Comparison of ENCODE assay signal across 8 cellular contexts in the genomic region with DNA sequence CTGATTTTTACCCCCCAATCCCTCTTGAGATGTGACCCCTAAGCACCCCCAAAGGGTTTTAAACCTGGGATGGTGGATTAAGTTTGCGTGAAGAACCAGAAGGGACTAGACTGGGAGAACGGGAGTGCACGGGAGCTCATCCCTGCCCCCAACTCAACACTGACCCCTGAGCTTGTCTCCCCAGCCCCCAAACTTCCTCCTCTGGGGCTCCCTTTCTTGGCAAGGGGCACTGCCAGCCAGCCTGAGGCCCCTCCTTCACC. TPM values are rescaled to one million over a fixed set of nuclear protein-coding genes. Genes with fewer than 3 reads are reported as not detected.
DNase-seq lines count a peak whose midpoint lies in the region; ATAC-seq, FAIRE-seq and TF ChIP-seq lines count a peak whose summit lies in the region.

No MANE protein-coding gene starts in this region.

- no peaks in the 10 kb centered on the region for H3K9me1 ChIP-seq in endothelial cell of umbilical vein (replicated peaks; ENCODE audit: control insufficient read depth, extremely low read depth, insufficient read depth, low read length)

- TSS peak; percentile 62 for BruUV-seq in endothelial cell of umbilical vein (replicated peaks; lab: Mats Ljungman, UMichigan)

- peak overlapping the region; percentile 51 to 66; a peak in 3 of 4 replicates for H3K4me3 ChIP-seq in DND-41 (ENCODE audit: low read depth in 1 of 2, low read length in 2 of 2)
- peak overlapping the region; percentile 68 for H3K4me3 ChIP-seq in MG63
- peak overlapping the region; percentile 58 to 90 (median 87) for H3K4me3 ChIP-seq in endothelial cell of umbilical vein (replicated peaks in 1 of 3; ENCODE audit: insufficient read depth in 1 of 3, low read depth in 1 of 3, low read length in 3 of 3)
- H3K4me3 ChIP-seq in ovary = peak overlapping the region; percentile 58

- no peaks in the 10 kb centered on the region for H3K9me3 ChIP-seq in DND-41 (ENCODE audit: insufficient read depth, low read length, severe bottlenecking)
- H3K9me3 ChIP-seq in MG63 = no peaks in the 10 kb centered on the region
- no peaks in the 10 kb centered on the region for H3K9me3 ChIP-seq in endothelial cell of umbilical vein (replicated peaks; ENCODE audit: control insufficient read depth, insufficient read depth, low read length)
- H3K9me3 ChIP-seq in ovary = no peaks in the 10 kb centered on the region

- dilution Hi-C loops in endothelial cell of umbilical vein (cut with MboI; ENCODE audit: extremely low pct_ligation_motif_present, low sequenced_read_pairs) = no loop called here

- H3K9ac ChIP-seq in DND-41 (ENCODE audit: low read depth, low read length) = peak overlapping the region; percentile 68
- H3K9ac ChIP-seq in endothelial cell of umbilical vein (replicated peaks; ENCODE audit: extremely low read depth, insufficient read depth, low read length) = peak overlapping the region; percentile 92

- H3K79me2 ChIP-seq in DND-41 (ENCODE audit: insufficient read depth, low read length) (peaks cover 18% of the 10 kb centered on the region), endothelial cell of umbilical vein (ENCODE audit: control insufficient read depth, insufficient read depth, low read length) (peaks cover 10% of the 10 kb centered on the region)

- POLR2A ChIA-PET in endothelial cell of umbilical vein (lab: Charles Lee) = interaction anchor here (0.6 to 0.9 kb wide), 2 partner anchors 42 to 49 kb away, joined by 3 to 4 read pairs; no protein-coding TSS in a partner anchor

- H3K27me3 ChIP-seq in DND-41 (ENCODE audit: insufficient read depth, low read length, poor library complexity) (no peaks in the 10 kb centered on the region), MG63 (no peaks in the 10 kb centered on the region), endothelial cell of umbilical vein (ENCODE audit: control insufficient read depth in 2 of 2, insufficient read depth in 2 of 2, low read length in 2 of 2) (no peaks in the 10 kb centered on the region), ovary (no peaks in the 10 kb centered on the region)

- ATAC-seq in DND-41 (ENCODE audit: insufficient read depth, low read depth) = peak; percentile 1; the same call in 1 of the 3 replicates
- no peak for ATAC-seq in HG02798 (IDR thresholded peaks at IDR 0.05; ENCODE audit: poor library complexity, unreplicated experiment)
- ATAC-seq in GM18870 (IDR thresholded peaks at IDR 0.05; ENCODE audit: unreplicated experiment) = no peak

- H3K4me2 ChIP-seq in DND-41 (ENCODE audit: insufficient read depth, low read length) (peak overlapping the region; percentile 75), endothelial cell of umbilical vein (ENCODE audit: insufficient read depth, low read length) (peak overlapping the region; percentile 91)

- intact Hi-C loops in endothelial cell of umbilical vein (cut with micrococcal nuclease) (no loop called here), ovary (cut with DNase I) (no loop called here)

- H3K27ac ChIP-seq in DND-41 (ENCODE audit: low read length) = peak overlapping the region; percentile 68
- peak overlapping the region; percentile 65 for H3K27ac ChIP-seq in endothelial cell of umbilical vein (ENCODE audit: insufficient read depth, low read depth, low read length)
- H3K27ac ChIP-seq in ovary = no peak overlapping the region

- 1 to 4% (median 1%) methylated on average over 3 of the region's 3 CpGs for WGBS in ovary, 3 donors

- H3K36me3 ChIP-seq in DND-41 (ENCODE audit: insufficient read depth, low read length) (no peaks in the 10 kb centered on the region), MG63 (no peaks in the 10 kb centered on the region), endothelial cell of umbilical vein (ENCODE audit: control insufficient read depth in 2 of 2, extremely low read depth in 1 of 2, insufficient read depth in 2 of 2, low read length in 2 of 2) (no peaks in the 10 kb centered on the region), ovary (no peaks in the 10 kb centered on the region)

- H3K4me1 ChIP-seq in DND-41 (ENCODE audit: insufficient read depth, low read length) (peaks cover 50% of the 10 kb centered on the region), endothelial cell of umbilical vein (ENCODE audit: control insufficient read depth, extremely low read depth, insufficient read depth, low read length) (peaks cover 11% of the 10 kb centered on the region), ovary (ENCODE audit: insufficient read depth) (peaks cover 7% of the 10 kb centered on the region)

- DNase-seq in DND-41 (no peak), MG63 (no peak), endothelial cell of umbilical vein (ENCODE audit: low read depth, low spot score) (no peak), ovary (no peak), DMS153 (lab: John Stamatoyannopoulos, UW) (no peak), GM03348 (ENCODE audit: low spot score) (no peak)

- H2AFZ ChIP-seq in DND-41 (ENCODE audit: low read depth, low read length) (peak overlapping the region; percentile 82), endothelial cell of umbilical vein (ENCODE audit: low read depth, low read length) (peak overlapping the region; percentile 59)

- CTCF ChIA-PET in endothelial cell of umbilical vein (lab: Charles Lee) = interaction anchor here (0.9 to 1.7 kb wide), 6 partner anchors 11 to 135 kb away, joined by 3 to 10 read pairs (median 4); partner anchors contain the start of genes DYNC2I2, ENDOG and PKN3

- TF ChIP-seq POLR2A in endothelial cell of umbilical vein (IDR thresholded peaks at IDR 0.05; ENCODE audit: low read depth, low read length) = no peak
- TF ChIP-seq POLR2A in ovary (IDR thresholded peaks at IDR 0.05) = no peak

- TF ChIP-seq EP300 in ovary (IDR thresholded peaks at IDR 0.05) = no peak

- no peak for FAIRE-seq in endothelial cell of umbilical vein (lab: Jason Lieb, UNC)

- TF ChIP-seq CTCF in DND-41 (IDR thresholded peaks at IDR 0.05; ENCODE audit: borderline replicate concordance, extremely low read depth, low read length, poor library complexity, severe bottlenecking) (no peak), endothelial cell of umbilical vein (IDR thresholded peaks at IDR 0.05; ENCODE audit: extremely low read depth in 1 of 2, insufficient read depth in 1 of 2, low read depth in 1 of 2, low read length in 2 of 2) (no peak), ovary (IDR thresholded peaks at IDR 0.05) (no peak)

- H4K20me1 ChIP-seq in DND-41 (ENCODE audit: insufficient read depth, low read length) (no peaks in the 10 kb centered on the region), endothelial cell of umbilical vein (replicated peaks; ENCODE audit: control insufficient read depth, extremely low read depth, insufficient read depth, low read length) (no peaks in the 10 kb centered on the region)

RNA-seq across cellular contexts. Expression of gene SET, which starts 5.0 kb away (rescaled TPM):
- total RNA-seq in MG63 (2014; rRNA removed; shearing (Covaris generic); ENCODE audit: low replicate concordance) = 782 and 1,015 TPM in 2 replicates
- total RNA-seq in endothelial cell of umbilical vein (448 and 483 TPM in 2 replicates), ovary (100 to 1,000 TPM; 119 to 328 (median 291) TPM)
- polyA plus RNA-seq in endothelial cell of umbilical vein (61.1 and 96.9 TPM in 2 replicates), ovary (100 to 1,000 TPM; 147 to 292 TPM)
- 102 and 105 TPM in 2 replicates for polyA plus RNA-seq in endothelial cell of umbilical vein (2011; cell fraction: cytosol; rRNA removed)
- polyA plus RNA-seq in endothelial cell of umbilical vein (2011; cell fraction: nucleus; rRNA removed) = 97.8 and 153 TPM in 2 replicates
- polyA plus RNA-seq in endothelial cell of umbilical vein (2012) = 325 and 505 TPM in 2 replicates
- polyA minus RNA-seq in endothelial cell of umbilical vein = 90.4 and 106 TPM in 2 replicates
- polyA minus RNA-seq in endothelial cell of umbilical vein (2011; cell fraction: cytosol; rRNA and poly(A)+ RNA removed) = 487 TPM
- polyA minus RNA-seq in endothelial cell of umbilical vein (2011; cell fraction: nucleus; rRNA and poly(A)+ RNA removed) = 47.0 and 61.7 TPM in 2 replicates

RNA-seq across cellular contexts. Expression of gene PKN3, which starts 18.3 kb away (rescaled TPM):
- 10.2 and 10.5 TPM in 2 replicates for total RNA-seq in MG63 (2014; rRNA removed; shearing (Covaris generic); ENCODE audit: low replicate concordance)
- total RNA-seq in endothelial cell of umbilical vein (39.3 and 40.4 TPM in 2 replicates), ovary (1 to 10 TPM; 1.4 to 7.6 (median 4.2) TPM)
- polyA plus RNA-seq in endothelial cell of umbilical vein (27.0 and 29.5 TPM in 2 replicates), ovary (1 to 10 TPM; 1.3 to 4.6 TPM)
- polyA plus RNA-seq in endothelial cell of umbilical vein (2011; cell fraction: cytosol; rRNA removed) = 23.3 and 25.2 TPM in 2 replicates
- polyA plus RNA-seq in endothelial cell of umbilical vein (2011; cell fraction: nucleus; rRNA removed) = 78.3 and 78.6 TPM in 2 replicates
- 25.5 and 27.3 TPM in 2 replicates for polyA plus RNA-seq in endothelial cell of umbilical vein (2012)
- polyA minus RNA-seq in endothelial cell of umbilical vein = 17.7 and 28.9 TPM in 2 replicates
- polyA minus RNA-seq in endothelial cell of umbilical vein (2011; cell fraction: cytosol; rRNA and poly(A)+ RNA removed) = 44.7 TPM
- polyA minus RNA-seq in endothelial cell of umbilical vein (2011; cell fraction: nucleus; rRNA and poly(A)+ RNA removed) = 13.8 and 18.9 TPM in 2 replicates

RNA-seq across cellular contexts. Expression of gene DYNC2I2, which starts 27.3 kb away (rescaled TPM):
- 117 and 122 TPM in 2 replicates for total RNA-seq in MG63 (2014; rRNA removed; shearing (Covaris generic); ENCODE audit: low replicate concordance)
- total RNA-seq in endothelial cell of umbilical vein = 68.5 and 73.6 TPM in 2 replicates
- 82.6 and 88.5 TPM in 2 replicates for polyA plus RNA-seq in endothelial cell of umbilical vein
- 56.2 and 80.5 TPM in 2 replicates for polyA plus RNA-seq in endothelial cell of umbilical vein (2011; cell fraction: cytosol; rRNA removed)
- polyA plus RNA-seq in endothelial cell of umbilical vein (2011; cell fraction: nucleus; rRNA removed) = 74.6 and 80.8 TPM in 2 replicates
- 39.7 and 41.2 TPM in 2 replicates for polyA plus RNA-seq in endothelial cell of umbilical vein (2012)
- polyA minus RNA-seq in endothelial cell of umbilical vein = 32.9 and 45.3 TPM in 2 replicates
- polyA minus RNA-seq in endothelial cell of umbilical vein (2011; cell fraction: cytosol; rRNA and poly(A)+ RNA removed) = 181 TPM
- polyA minus RNA-seq in endothelial cell of umbilical vein (2011; cell fraction: nucleus; rRNA and poly(A)+ RNA removed) = 21.7 and 31.4 TPM in 2 replicates
- 10 to 100 TPM; 17.7 to 87.5 (median 25.8) TPM for total RNA-seq in ovary
- 10 to 100 TPM in 1 of 2 donors, 1 to 10 TPM in 1; 2.0 to 28.0 TPM for polyA plus RNA-seq in ovary

RNA-seq across cellular contexts. Expression of gene ZDHHC12, which starts 39.9 kb away (rescaled TPM):
- total RNA-seq in MG63 (2014; rRNA removed; shearing (Covaris generic); ENCODE audit: low replicate concordance) = 22.7 and 26.6 TPM in 2 replicates
- total RNA-seq in endothelial cell of umbilical vein = 28.8 and 31.1 TPM in 2 replicates
- 62.0 and 86.1 TPM in 2 replicates for polyA plus RNA-seq in endothelial cell of umbilical vein
- polyA plus RNA-seq in endothelial cell of umbilical vein (2011; cell fraction: cytosol; rRNA removed) = 37.2 and 63.3 TPM in 2 replicates
- polyA plus RNA-seq in endothelial cell of umbilical vein (2011; cell fraction: nucleus; rRNA removed) = 18.7 and 18.9 TPM in 2 replicates
- 23.6 and 23.9 TPM in 2 replicates for polyA plus RNA-seq in endothelial cell of umbilical vein (2012)
- polyA minus RNA-seq in endothelial cell of umbilical vein = 22.3 and 32.5 TPM in 2 replicates
- polyA minus RNA-seq in endothelial cell of umbilical vein (2011; cell fraction: cytosol; rRNA and poly(A)+ RNA removed) = 67.2 TPM
- 5.3 and 7.6 TPM in 2 replicates for polyA minus RNA-seq in endothelial cell of umbilical vein (2011; cell fraction: nucleus; rRNA and poly(A)+ RNA removed)
- total RNA-seq in ovary = 10 to 100 TPM in 2 of 7 donors, 1 to 10 TPM in 5; 5.7 to 27.1 (median 7.0) TPM
- polyA plus RNA-seq in ovary = 10 to 100 TPM in 1 of 2 donors, under 1 TPM in 1; 0.30 to 12.5 TPM

Comparison
In these comparisons a context has a peak if more than half of its experiments do, and no peak if none do; other contexts are left out.
1. H3K27ac ChIP-seq: peak in DND-41 (single experiment) and endothelial cell of umbilical vein (single experiment); none in ovary (0 of 2).
2. Peak in every context shown above with its lines, with median percentiles within 50 percentile points of each other: H3K4me3 ChIP-seq.